Comparison of ENCODE assay signal across 8 cellular contexts in genomic region chr1:150281758-150282557, GRCh38.
DNase-seq lines count a peak whose midpoint lies in the region; TF ChIP-seq lines count a peak whose summit lies in the region.

A gene with protein sequence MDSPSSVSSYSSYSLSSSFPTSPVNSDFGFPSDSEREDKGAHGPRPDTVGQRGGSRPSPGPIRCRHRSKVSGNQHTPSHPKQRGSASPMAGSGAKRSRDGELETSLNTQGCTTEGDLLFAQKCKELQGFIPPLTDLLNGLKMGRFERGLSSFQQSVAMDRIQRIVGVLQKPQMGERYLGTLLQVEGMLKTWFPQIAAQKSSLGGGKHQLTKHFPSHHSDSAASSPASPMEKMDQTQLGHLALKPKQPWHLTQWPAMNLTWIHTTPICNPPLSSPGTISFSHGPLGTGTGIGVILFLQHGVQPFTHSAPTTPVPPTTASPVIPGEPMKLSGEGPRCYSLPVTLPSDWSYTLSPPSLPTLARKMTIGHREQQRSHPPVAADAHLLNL (plus strand): TSS chr1:150282554. CDS start chr1:150283268, 714 bp downstream.

- peak; percentile 99 for DNase-seq in AG09309 (ENCODE audit: low read depth)
- peak; percentile 72 for DNase-seq in GM20000 (ENCODE audit: low spot score)
- DNase-seq in MV-4-11 (lab: John Stamatoyannopoulos, UW), result peak; percentile 95
- peak; percentile 69 for DNase-seq in SKM-1 treated with dmso at 0.1 percent for 144 hours (lab: John Stamatoyannopoulos, UW; ENCODE audit: unreplicated experiment)
- peak; percentile 47 for DNase-seq in activated naive CD8-positive, alpha-beta T cell treated with anti-CD3 and anti-CD28 coated beads, Interleukin-2, amount 50 U/mL, for 16 hours (ENCODE audit: low read depth, low spot score)
- peak; percentile 85 to 99 (median 94) for DNase-seq in head of caudate nucleus
- peak; percentile 42 to 98 (median 93) for DNase-seq in nucleus accumbens (lab: John Stamatoyannopoulos, UW)
- peak; percentile 98 for DNase-seq in superior temporal gyrus (ENCODE audit: extremely low spot score)

- H3K4me3 ChIP-seq in AG09309 (ENCODE audit: control insufficient read depth, low read depth, low read length), result peak within 1 kb of the TSS; percentile 83

- intact Hi-C loops in head of caudate nucleus (cut with DNase I), result no loop called here

- TF ChIP-seq CTCF in AG09309 (IDR thresholded peaks at IDR 0.05; ENCODE audit: control insufficient read depth, insufficient read depth, low read depth, low read length, missing control alignments) (no peak), GM20000 (IDR thresholded peaks at IDR 0.05; ENCODE audit: extremely low read depth, missing control alignments) (no peak)

Comparison
In these comparisons a context has a peak if more than half of its experiments do, and no peak if none do; other contexts are left out.
1. Peak in every context shown above with its lines: DNase-seq and H3K4me3 ChIP-seq.
2. DNase-seq: peak in every context shown above with its lines; median percentile 99 in AG09309; 98 in superior temporal gyrus; 95 in MV-4-11; 94 in head of caudate nucleus; 93 in nucleus accumbens; 72 in GM20000; 69 in SKM-1 treated with dmso at 0.1 percent for 144 hours; 47 in activated naive CD8-positive, alpha-beta T cell treated with anti-CD3 and anti-CD28 coated beads, Interleukin-2, amount 50 U/mL, for 16 hours.